11 cellular contexts compared by ENCODE assay signal in genomic region chr4:152709675-152710438, GRCh38. TPM values are rescaled to one million over a fixed set of nuclear protein-coding genes. Genes with fewer than 3 reads are reported as not detected.
A peak's percentile ranks its signal among the peaks of the same experiment; 100 is the strongest.
DNase-seq lines count a peak whose midpoint lies in the region; ATAC-seq, FAIRE-seq and TF ChIP-seq lines count a peak whose summit lies in the region.
"Had no signal": no experiment of that assay in that cellular context is flagged by ENCODE, and none has a peak within 500 bp of the region (broad histone marks: within the 10 kb centered on the region; RNA-seq: fewer than 3 reads in every experiment).

No MANE protein-coding gene starts in this region.

- peaks cover 3% of the 10 kb centered on the region for H3K36me3 Mint-ChIP-seq in activated naive CD8-positive, alpha-beta T cell treated with anti-CD3 and anti-CD28 coated beads, Interleukin-2, amount 50 U/mL, for 24 hours (ENCODE audit: low read depth)
- peaks cover 4% of the 10 kb centered on the region for H3K36me3 Mint-ChIP-seq in activated naive CD8-positive, alpha-beta T cell treated with anti-CD3 and anti-CD28 coated beads for 36 hours

- FAIRE-seq in bronchial epithelial cell (lab: Jason Lieb, UNC): peak; percentile 94

- WGBS in suprapubic skin: 58% methylated on average over 6 of the region's 6 CpGs
- WGBS in stomach, 5 donors: 53 to 71% (median 62%) methylated on average over 6 of the region's 6 CpGs

- TF ChIP-seq POLR2A in suprapubic skin (IDR thresholded peaks at IDR 0.05) (no peak), stomach (IDR thresholded peaks at IDR 0.05) (no peak)

- peak overlapping the region; percentile 63 for H3K27ac ChIP-seq in suprapubic skin
- no peak overlapping the region for H3K27ac ChIP-seq in stomach
- H3K27ac ChIP-seq: BLaER1, SJCRH30 had no signal

- peaks cover 7% of the 10 kb centered on the region for H3K4me1 Mint-ChIP-seq in activated naive CD8-positive, alpha-beta T cell treated with anti-CD3 and anti-CD28 coated beads, Interleukin-2, amount 50 U/mL, for 24 hours
- H3K4me1 Mint-ChIP-seq in activated naive CD8-positive, alpha-beta T cell treated with anti-CD3 and anti-CD28 coated beads for 36 hours: peaks cover 2% of the 10 kb centered on the region

- no peak overlapping the region for H3K4me3 Mint-ChIP-seq in activated naive CD8-positive, alpha-beta T cell treated with anti-CD3 and anti-CD28 coated beads, Interleukin-2, amount 50 U/mL, for 24 hours
- H3K4me3 Mint-ChIP-seq in activated naive CD8-positive, alpha-beta T cell treated with anti-CD3 and anti-CD28 coated beads for 36 hours: no peak overlapping the region

- TF ChIP-seq CTCF in bronchial epithelial cell (IDR thresholded peaks at IDR 0.05; ENCODE audit: insufficient read depth, low read length, severe bottlenecking) (no peak), suprapubic skin (IDR thresholded peaks at IDR 0.05) (no peak), stomach (IDR thresholded peaks at IDR 0.05) (no peak)

- peak; percentile 52 for ATAC-seq in activated naive CD8-positive, alpha-beta T cell treated with anti-CD3 and anti-CD28 coated beads, Interleukin-2, amount 50 U/mL, for 24 hours
- ATAC-seq in HG03378 (IDR thresholded peaks at IDR 0.05; ENCODE audit: unreplicated experiment) (peak; percentile 71), GM19467 (IDR thresholded peaks at IDR 0.05; ENCODE audit: unreplicated experiment) (no peak)

- no peak overlapping the region for H3K27ac Mint-ChIP-seq in activated naive CD8-positive, alpha-beta T cell treated with anti-CD3 and anti-CD28 coated beads, Interleukin-2, amount 50 U/mL, for 24 hours
- H3K27ac Mint-ChIP-seq in activated naive CD8-positive, alpha-beta T cell treated with anti-CD3 and anti-CD28 coated beads for 36 hours: no peak overlapping the region

- peaks cover 2% of the 10 kb centered on the region for H3K27me3 Mint-ChIP-seq in activated naive CD8-positive, alpha-beta T cell treated with anti-CD3 and anti-CD28 coated beads, Interleukin-2, amount 50 U/mL, for 24 hours
- H3K27me3 Mint-ChIP-seq in activated naive CD8-positive, alpha-beta T cell treated with anti-CD3 and anti-CD28 coated beads for 36 hours: no peaks in the 10 kb centered on the region

- no peak for DNase-seq in activated naive CD8-positive, alpha-beta T cell treated with anti-CD3 and anti-CD28 coated beads, Interleukin-2, amount 50 U/mL, for 24 hours
- no peak for DNase-seq in activated naive CD8-positive, alpha-beta T cell treated with anti-CD3 and anti-CD28 coated beads for 36 hours
- DNase-seq in bronchial epithelial cell (ENCODE audit: low read depth) (peak; percentile 97), suprapubic skin (ENCODE audit: low spot score in 2 of 2) (no peak), stomach (no peak)
- no peak for DNase-seq in activated CD8-positive, alpha-beta memory T cell treated with anti-CD3 and anti-CD28 coated beads, Interleukin-2, amount 50 U/mL, for 48 hours
- DNase-seq: MG63, SJCRH30 had no signal

- H3K27me3 ChIP-seq in bronchial epithelial cell (ENCODE audit: control insufficient read depth, insufficient read depth, low read length) (no peaks in the 10 kb centered on the region), suprapubic skin (no peaks in the 10 kb centered on the region), stomach (no peaks in the 10 kb centered on the region)
- H3K27me3 ChIP-seq: BLaER1, MG63, SJCRH30 had no signal

- peaks cover 11% of the 10 kb centered on the region for H3K9me3 Mint-ChIP-seq in activated naive CD8-positive, alpha-beta T cell treated with anti-CD3 and anti-CD28 coated beads, Interleukin-2, amount 50 U/mL, for 24 hours
- peaks cover 3% of the 10 kb centered on the region for H3K9me3 Mint-ChIP-seq in activated naive CD8-positive, alpha-beta T cell treated with anti-CD3 and anti-CD28 coated beads for 36 hours

- H3K4me1 ChIP-seq in suprapubic skin (peaks cover 4% of the 10 kb centered on the region), stomach (peaks cover 0 to 10% (median 0%) of the 10 kb centered on the region in 4 donors)
- H3K4me1 ChIP-seq: SJCRH30 had no signal

- no peaks in the 10 kb centered on the region for H3K9me3 ChIP-seq in suprapubic skin
- peaks cover 0 to 5% (median 3%) of the 10 kb centered on the region in 4 donors for H3K9me3 ChIP-seq in stomach
- H3K9me3 ChIP-seq: MG63, SJCRH30 had no signal

- H3K36me3 ChIP-seq in bronchial epithelial cell (ENCODE audit: control insufficient read depth, insufficient read depth, low read length): no peaks in the 10 kb centered on the region
- H3K36me3 ChIP-seq in suprapubic skin: no peaks in the 10 kb centered on the region
- H3K36me3 ChIP-seq in stomach: no peaks in the 10 kb centered on the region
- H3K36me3 ChIP-seq: BLaER1, MG63, SJCRH30 had no signal

- TF ChIP-seq EP300 in suprapubic skin (IDR thresholded peaks at IDR 0.05) (no peak), stomach (IDR thresholded peaks at IDR 0.05) (no peak)

- intact Hi-C loops in stomach (cut with DNase I; ENCODE audit: low total_unique reads): no loop called here

- H3K4me3 ChIP-seq in bronchial epithelial cell (ENCODE audit: low read depth, low read length) (no peak overlapping the region), suprapubic skin (no peak overlapping the region), stomach (no peak overlapping the region)
- H3K4me3 ChIP-seq: BLaER1, MG63, SJCRH30 had no signal

RNA-seq across cellular contexts. Expression of gene TMEM154, which starts 30.1 kb away (rescaled TPM):
- 10 to 100 TPM; 18.3 to 18.5 TPM for total RNA-seq in activated naive CD8-positive, alpha-beta T cell treated with anti-CD3 and anti-CD28 coated beads for 36 hours
- total RNA-seq in bronchial epithelial cell (22.4 and 39.4 TPM in 2 replicates), suprapubic skin (100 to 1,000 TPM in 3 of 4 donors, 10 to 100 TPM in 1; 81.9 to 164 (median 132) TPM), stomach (1 to 10 TPM in 2 of 5 donors, under 1 TPM in 3; under 0.01 to 5.5 (median 0.58) TPM)
- 1 to 10 TPM in 1 of 3 donors, under 1 TPM in 2; 0.46 to 3.8 (median 0.81) TPM for polyA plus RNA-seq in stomach
